8 cellular contexts compared by ENCODE assay signal in the genomic region with DNA sequence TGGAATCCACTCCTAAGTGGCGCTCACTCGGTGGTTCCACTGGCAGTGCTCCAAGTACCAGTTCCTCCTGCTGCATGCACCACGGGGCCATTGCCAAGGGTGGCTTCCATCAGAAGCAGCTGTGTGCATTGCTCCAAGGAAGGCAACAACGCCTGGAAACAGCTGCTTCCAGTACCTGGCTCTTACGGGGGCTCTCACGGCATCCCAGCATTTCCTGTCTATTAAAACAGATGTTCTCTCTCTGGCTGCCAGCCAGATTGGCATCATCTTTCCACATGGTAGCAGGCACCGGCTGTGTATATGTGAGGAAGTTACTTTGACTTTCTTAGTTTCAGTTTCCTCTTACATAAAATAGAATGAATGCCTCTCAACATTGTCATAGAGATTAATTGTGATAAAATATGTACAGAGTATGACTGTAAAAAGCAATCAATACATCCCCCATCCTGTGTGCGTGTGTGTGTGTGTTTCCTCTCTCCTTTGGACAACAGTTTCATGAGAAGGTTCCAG.
DNase-seq lines count a peak whose midpoint lies in the region; ATAC-seq and TF ChIP-seq lines count a peak whose summit lies in the region.

No MANE protein-coding gene starts in this region.

- no peaks in the 10 kb centered on the region for H3K9me3 ChIP-seq in Peyer's patch

- TF ChIP-seq POLR2A in Peyer's patch (IDR thresholded peaks at IDR 0.05), result no peak

- no peak for TF ChIP-seq CTCF in Peyer's patch (IDR thresholded peaks at IDR 0.05)

- no peaks in the 10 kb centered on the region for H3K36me3 ChIP-seq in Peyer's patch

- no peak overlapping the region for H3K4me3 ChIP-seq in Peyer's patch

- peaks cover 9% of the 10 kb centered on the region for H3K4me1 Mint-ChIP-seq in stimulated activated naive CD8-positive, alpha-beta T cell treated with anti-CD3 and anti-CD28 coated beads, Interleukin-15, amount 100 ng/mL, for 72 hours

- peak overlapping the region in 1 of 2 donors; percentile 52 for H3K27ac Mint-ChIP-seq in stimulated activated naive CD8-positive, alpha-beta T cell treated with anti-CD3 and anti-CD28 coated beads, Interleukin-15, amount 100 ng/mL, for 72 hours

- no peaks in the 10 kb centered on the region for H3K27me3 Mint-ChIP-seq in stimulated activated naive CD8-positive, alpha-beta T cell treated with anti-CD3 and anti-CD28 coated beads, Interleukin-15, amount 100 ng/mL, for 72 hours

- ATAC-seq in GM19395 (IDR thresholded peaks at IDR 0.05; ENCODE audit: unreplicated experiment) (peak; percentile 77), HG03575 (IDR thresholded peaks at IDR 0.05; ENCODE audit: extremely low read depth, insufficient number of reproducible peaks, low FRiP score, unreplicated experiment) (peak; percentile 89)
- peak; percentile 66 for ATAC-seq in stimulated activated naive CD8-positive, alpha-beta T cell treated with anti-CD3 and anti-CD28 coated beads, Interleukin-15, amount 100 ng/mL, for 72 hours

- H3K4me3 Mint-ChIP-seq in stimulated activated naive CD8-positive, alpha-beta T cell treated with anti-CD3 and anti-CD28 coated beads, Interleukin-15, amount 100 ng/mL, for 72 hours, result no peak overlapping the region

- DNase-seq in COLO668 (lab: John Stamatoyannopoulos, UW; ENCODE audit: unreplicated experiment), result peak; percentile 89
- DNase-seq in Peyer's patch, result peak in 2 of 3 donors; percentile 22 to 51
- peak; percentile 59 for DNase-seq in germinal center (ENCODE audit: low spot score)
- no peak for DNase-seq in stimulated activated naive CD8-positive, alpha-beta T cell treated with anti-CD3 and anti-CD28 coated beads, Interleukin-15, amount 100 ng/mL, for 72 hours
- no peak for DNase-seq in NCI-H1048 (lab: John Stamatoyannopoulos, UW)
- no peak for DNase-seq in stimulated activated naive CD4-positive, alpha-beta T cell treated with Interleukin-2 at 50 U/mL for 16 hours (lab: John Stamatoyannopoulos, UW)

- no peaks in the 10 kb centered on the region for H3K27me3 ChIP-seq in Peyer's patch

- H3K27ac ChIP-seq in Peyer's patch, result no peak overlapping the region

- H3K9me3 Mint-ChIP-seq in stimulated activated naive CD8-positive, alpha-beta T cell treated with anti-CD3 and anti-CD28 coated beads, Interleukin-15, amount 100 ng/mL, for 72 hours, result no peaks in the 10 kb centered on the region

- no peaks in the 10 kb centered on the region for H3K4me1 ChIP-seq in Peyer's patch

Comparison
In these comparisons a context has a peak if more than half of its experiments do, and no peak if none do; other contexts are left out.
1. DNase-seq: peak in COLO668 (single experiment), Peyer's patch (2 of 3) and germinal center (single experiment); none in stimulated activated naive CD8-positive, alpha-beta T cell treated with anti-CD3 and anti-CD28 coated beads, Interleukin-15, amount 100 ng/mL, for 72 hours (0 of 2), NCI-H1048 (single experiment) and stimulated activated naive CD4-positive, alpha-beta T cell treated with Interleukin-2 at 50 U/mL for 16 hours (single experiment).
2. Peak in every context shown above with its lines, with median percentiles within 50 percentile points of each other: ATAC-seq.